16 cellular contexts compared by ENCODE assay signal in genomic region chr3:15845475-15845874, GRCh38. TPM values are rescaled to one million over a fixed set of nuclear protein-coding genes. Genes with fewer than 3 reads are reported as not detected.
DNase-seq lines count a peak whose midpoint lies in the region; ATAC-seq and TF ChIP-seq lines count a peak whose summit lies in the region.
"Had no signal": no experiment of that assay in that cellular context is flagged by ENCODE, and none has a peak within 500 bp of the region (broad histone marks: within the 10 kb centered on the region; RNA-seq: fewer than 3 reads in every experiment).

No MANE protein-coding gene starts in this region.

- H3K27ac ChIP-seq in dorsolateral prefrontal cortex, result no peak overlapping the region
- H3K27ac ChIP-seq in thyroid gland, result no peak overlapping the region

- H3K27me3 ChIP-seq in dorsolateral prefrontal cortex (no peaks in the 10 kb centered on the region), thyroid gland (no peaks in the 10 kb centered on the region)

- H3K4me3 ChIP-seq in dorsolateral prefrontal cortex (no peak overlapping the region), thyroid gland (replicated peaks in 1 of 3) (no peak overlapping the region)

- WGBS in thyroid gland, 2 donors, result 88 to 98% methylated on average over 3 of the region's 3 CpGs

- H3K36me3 Mint-ChIP-seq in activated T-helper 2 cell treated with anti-CD3 and anti-CD28 coated beads, Interferon-gamma antibody, Interleukin-2, Interleukin-4, amounts not matched to agents 10 μg/mL and 5 μg/mL and 100 μg/mL, durations not matched to agents 14 hours and 24 hours and 36 hours (ENCODE audit: low read depth), result peaks cover 23% of the 10 kb centered on the region

- TF ChIP-seq POLR2A in thyroid gland (IDR thresholded peaks at IDR 0.05), result no peak

- peak overlapping the region; percentile 17 for H3K27ac Mint-ChIP-seq in activated T-helper 2 cell treated with anti-CD3 and anti-CD28 coated beads, Interferon-gamma antibody, Interleukin-2, Interleukin-4, amounts not matched to agents 10 μg/mL and 5 μg/mL and 100 μg/mL, durations not matched to agents 14 hours and 24 hours and 36 hours
- H3K27ac Mint-ChIP-seq: activated T-helper 1 cell treated with anti-CD3 and anti-CD28 coated beads, Interleukin-12 subunit alpha, Interleukin-12 subunit beta, Interleukin-2, Interleukin-4 antibody, amounts not matched to agents 30 ng/mL and 10 ng/mL and 1 ng/mL, durations not matched to agents 14 hours and 24 hours and 36 hours had no signal

- H3K4me3 Mint-ChIP-seq in activated T-helper 2 cell treated with anti-CD3 and anti-CD28 coated beads, Interferon-gamma antibody, Interleukin-2, Interleukin-4, amounts not matched to agents 10 μg/mL and 5 μg/mL and 100 μg/mL, durations not matched to agents 14 hours and 24 hours and 36 hours (ENCODE audit: low read depth), result no peak overlapping the region
- H3K4me3 Mint-ChIP-seq: activated T-helper 1 cell treated with anti-CD3 and anti-CD28 coated beads, Interleukin-12 subunit alpha, Interleukin-12 subunit beta, Interleukin-2, Interleukin-4 antibody, amounts not matched to agents 30 ng/mL and 10 ng/mL and 1 ng/mL, durations not matched to agents 14 hours and 24 hours and 36 hours; naive B cell had no signal

- H3K9me3 Mint-ChIP-seq in activated T-helper 2 cell treated with anti-CD3 and anti-CD28 coated beads, Interferon-gamma antibody, Interleukin-2, Interleukin-4, amounts not matched to agents 10 μg/mL and 5 μg/mL and 100 μg/mL, durations not matched to agents 14 hours and 24 hours and 36 hours, result peaks cover 32% of the 10 kb centered on the region

- intact Hi-C loops in activated T-helper 2 cell treated with anti-CD3 and anti-CD28 coated beads, Interferon-gamma antibody, Interleukin-2, Interleukin-4, amounts not matched to agents 10 μg/mL and 5 μg/mL and 100 μg/mL, durations not matched to agents 14 hours and 24 hours and 36 hours (cut with micrococcal nuclease), result no loop called here
- intact Hi-C loops in dorsolateral prefrontal cortex (cut with DNase I) (no loop called here), thyroid gland (cut with DNase I) (no loop called here)

- TF ChIP-seq CTCF in dorsolateral prefrontal cortex (IDR thresholded peaks at IDR 0.05 in 54 of 56, conservative IDR thresholded peaks at IDR 0.05 in 2 of 56; ENCODE audit: low read depth in 1 of 56, partially characterized antibody in 56 of 56) (no peak), thyroid gland (IDR thresholded peaks at IDR 0.05) (no peak)

- no peaks in the 10 kb centered on the region for H3K9me3 ChIP-seq in thyroid gland

- peaks cover 29% of the 10 kb centered on the region for H3K4me1 Mint-ChIP-seq in activated T-helper 2 cell treated with anti-CD3 and anti-CD28 coated beads, Interferon-gamma antibody, Interleukin-2, Interleukin-4, amounts not matched to agents 10 μg/mL and 5 μg/mL and 100 μg/mL, durations not matched to agents 14 hours and 24 hours and 36 hours (ENCODE audit: low read depth)

- H3K4me1 ChIP-seq in thyroid gland, result no peaks in the 10 kb centered on the region

- ATAC-seq in activated CD4-positive, CD25-positive, alpha-beta regulatory T cell treated with anti-CD3 and anti-CD28 coated beads, Interleukin-2, amount 50 U/mL, for 24 hours, result peak; percentile 98 to 99
- ATAC-seq in GM19043 (IDR thresholded peaks at IDR 0.05; ENCODE audit: low read depth, unreplicated experiment), result peak; percentile 81
- peak; percentile 73 for ATAC-seq in HG02885 (IDR thresholded peaks at IDR 0.05; ENCODE audit: poor library complexity, unreplicated experiment)

- H3K36me3 ChIP-seq in thyroid gland, result no peaks in the 10 kb centered on the region

- H3K27me3 Mint-ChIP-seq in activated T-helper 2 cell treated with anti-CD3 and anti-CD28 coated beads, Interferon-gamma antibody, Interleukin-2, Interleukin-4, amounts not matched to agents 10 μg/mL and 5 μg/mL and 100 μg/mL, durations not matched to agents 14 hours and 24 hours and 36 hours (ENCODE audit: low read depth), result no peaks in the 10 kb centered on the region
- H3K27me3 Mint-ChIP-seq: naive B cell had no signal

- no peak for DNase-seq in activated CD4-positive, CD25-positive, alpha-beta regulatory T cell (lab: John Stamatoyannopoulos, UW)
- DNase-seq in activated T-helper 2 cell treated with anti-CD3 and anti-CD28 coated beads, Interferon-gamma antibody, Interleukin-2, Interleukin-4, amounts not matched to agents 10 μg/mL and 5 μg/mL and 100 μg/mL, durations not matched to agents 14 hours and 24 hours and 36 hours (ENCODE audit: low spot score), result no peak
- no peak for DNase-seq in dorsolateral prefrontal cortex
- DNase-seq in thyroid gland, result no peak
- no peak for DNase-seq in epidermal melanocyte (ENCODE audit: insufficient read length, low spot score)
- DNase-seq: 8988T, GF-D8, IMR-90, naive B cell, NCI-H748 treated with DMSO at 0.1 percent for 48 hours, SHP77 treated with DMSO at 0.1 percent for 48 hours, trophoblast cell had no signal

RNA-seq across cellular contexts. Expression of gene ANKRD28, which starts 47.7 kb away (rescaled TPM):
- 44.2 and 45.5 TPM in 2 replicates for total RNA-seq in activated T-helper 2 cell treated with anti-CD3 and anti-CD28 coated beads, Interferon-gamma antibody, Interleukin-2, Interleukin-4, amounts not matched to agents 10 μg/mL and 5 μg/mL and 100 μg/mL, durations not matched to agents 14 hours and 24 hours and 36 hours
- total RNA-seq in dorsolateral prefrontal cortex, result 100 to 1,000 TPM in 4 of 120 experiments, 10 to 100 TPM in 116; 46.9 to 110 (median 74.2) TPM
- 10 to 100 TPM; 61.3 to 83.3 (median 72.7) TPM for total RNA-seq in thyroid gland
